In genomic region chrX:153477039-153477438, GRCh38 we compare ENCODE assay signal across 11 cellular contexts. TPM values are rescaled to one million over a fixed set of nuclear protein-coding genes. Genes with fewer than 3 reads are reported as not detected.
A peak's percentile ranks its signal among the peaks of the same experiment; 100 is the strongest.
DNase-seq lines count a peak whose midpoint lies in the region; ATAC-seq and TF ChIP-seq lines count a peak whose summit lies in the region.
"Had no signal": no experiment of that assay in that cellular context is flagged by ENCODE, and none has a peak within 500 bp of the region (broad histone marks: within the 10 kb centered on the region; RNA-seq: fewer than 3 reads in every experiment).

No MANE protein-coding gene starts in this region.

- no peaks in the 10 kb centered on the region for H3K79me1 ChIP-seq in mesendoderm (ENCODE audit: low read length)

- no peaks in the 10 kb centered on the region for H3K9me3 ChIP-seq in Caco-2
- H3K9me3 ChIP-seq: psoas muscle had no signal

- no peak overlapping the region for H2BK15ac ChIP-seq in mesendoderm (replicated peaks; ENCODE audit: low read depth)

- no peak overlapping the region for H3K9ac ChIP-seq in mesendoderm (ENCODE audit: low read length)

- no peak overlapping the region for H3K4me2 ChIP-seq in mesendoderm (ENCODE audit: low read length)

- BruUV-seq in Caco-2 (replicated peaks; lab: Mats Ljungman, UMichigan) = no TSS peak

- no peak overlapping the region for H3K27ac ChIP-seq in mesendoderm (ENCODE audit: low read depth, low read length)
- H3K27ac ChIP-seq: C4-2B, psoas muscle had no signal

- H2BK120ac ChIP-seq in mesendoderm (ENCODE audit: low read depth, low read length) = no peak overlapping the region

- intact Hi-C loops in Caco-2 (cut with micrococcal nuclease; ENCODE audit: unreplicated experiment) = no loop called here

- H3K27me3 ChIP-seq in mesendoderm (ENCODE audit: insufficient read depth, low read length, poor library complexity) (no peaks in the 10 kb centered on the region), Caco-2 (replicated peaks; ENCODE audit: control insufficient read depth, insufficient read depth, low read length) (no peaks in the 10 kb centered on the region)

- POLR2A ChIA-PET in Caco-2 (lab: Charles Lee) = no interaction called here
- POLR2A ChIA-PET in activated CD4-positive, alpha-beta memory T cell treated with anti-CD3 and anti-CD28 coated beads, Interleukin-2, amount 10 ng/mL, durations not matched to agents 7 days and 5 days (lab: Charles Lee) = no interaction called here

- no peak overlapping the region for H3K23ac ChIP-seq in mesendoderm (ENCODE audit: low read length)

- peak; percentile 66 for DNase-seq in AG10803 (ENCODE audit: low read depth)
- DNase-seq in NCI-H146 (lab: John Stamatoyannopoulos, UW) = peak; percentile 58
- peak; percentile 82 for DNase-seq in dermis blood vessel endothelial cell
- DNase-seq in mesendoderm = peak; percentile 30
- no peak for DNase-seq in Caco-2
- no peak for DNase-seq in activated CD4-positive, alpha-beta memory T cell treated with anti-CD3 and anti-CD28 coated beads, Interleukin-2, amount 10 ng/mL, durations not matched to agents 7 days and 5 days
- no peak for DNase-seq in cerebellum (ENCODE audit: low spot score)

- no peak overlapping the region for H3K4ac ChIP-seq in mesendoderm (ENCODE audit: low read depth, low read length)

- H3K27me3 Mint-ChIP-seq in Caco-2 (ENCODE audit: insufficient read depth, unreplicated experiment) = no peaks in the 10 kb centered on the region
- H3K27me3 Mint-ChIP-seq in activated CD4-positive, alpha-beta memory T cell treated with anti-CD3 and anti-CD28 coated beads, Interleukin-2, amount 10 ng/mL, durations not matched to agents 7 days and 5 days = peaks cover 8% of the 10 kb centered on the region

- H3K36me3 Mint-ChIP-seq in Caco-2 (ENCODE audit: insufficient read depth, unreplicated experiment) = no peaks in the 10 kb centered on the region
- H3K36me3 Mint-ChIP-seq in activated CD4-positive, alpha-beta memory T cell treated with anti-CD3 and anti-CD28 coated beads, Interleukin-2, amount 10 ng/mL, durations not matched to agents 7 days and 5 days (ENCODE audit: low read depth) = no peaks in the 10 kb centered on the region

- H2BK5ac ChIP-seq in mesendoderm (ENCODE audit: low read length) = no peak overlapping the region

- CTCF ChIA-PET in Caco-2 (lab: Charles Lee) = no interaction called here
- CTCF ChIA-PET in activated CD4-positive, alpha-beta memory T cell treated with anti-CD3 and anti-CD28 coated beads, Interleukin-2, amount 10 ng/mL, durations not matched to agents 7 days and 5 days (lab: Charles Lee) = no interaction called here

- H2AK5ac ChIP-seq in mesendoderm (ENCODE audit: low read length) = no peak overlapping the region

- H3K18ac ChIP-seq in mesendoderm (ENCODE audit: low read length) = no peak overlapping the region

- H3K4me1 ChIP-seq in mesendoderm (ENCODE audit: control insufficient read depth, low read depth, low read length) = peaks cover 2% of the 10 kb centered on the region
- peaks cover 24% of the 10 kb centered on the region for H3K4me1 ChIP-seq in Caco-2
- H3K4me1 ChIP-seq: psoas muscle had no signal

- H4K8ac ChIP-seq in mesendoderm (ENCODE audit: low read depth, low read length) = no peak overlapping the region

- peak overlapping the region; percentile 25 for H3K56ac ChIP-seq in mesendoderm (ENCODE audit: low read length)

- H4K5ac ChIP-seq in mesendoderm (ENCODE audit: low read length) = no peak overlapping the region

- no peaks in the 10 kb centered on the region for H3K4me1 Mint-ChIP-seq in Caco-2 (ENCODE audit: low read depth, unreplicated experiment)
- H3K4me1 Mint-ChIP-seq in activated CD4-positive, alpha-beta memory T cell treated with anti-CD3 and anti-CD28 coated beads, Interleukin-2, amount 10 ng/mL, durations not matched to agents 7 days and 5 days = peaks cover 6% of the 10 kb centered on the region

- WGBS in mesendoderm (ENCODE audit: extremely low coverage, insufficient coverage, low lambda C conversion rate) = no CpG with 5 or more reads among the region's 11 CpGs

- no peak for ATAC-seq in HG02642 (IDR thresholded peaks at IDR 0.05; ENCODE audit: poor library complexity, unreplicated experiment)

- H3K9me3 Mint-ChIP-seq in Caco-2 (ENCODE audit: unreplicated experiment) = no peaks in the 10 kb centered on the region
- no peaks in the 10 kb centered on the region for H3K9me3 Mint-ChIP-seq in activated CD4-positive, alpha-beta memory T cell treated with anti-CD3 and anti-CD28 coated beads, Interleukin-2, amount 10 ng/mL, durations not matched to agents 7 days and 5 days

- TF ChIP-seq CTCF in AG10803 (conservative IDR thresholded peaks at IDR 0.05; ENCODE audit: low read length) = no peak
- TF ChIP-seq CTCF in Caco-2 (IDR thresholded peaks at IDR 0.05; ENCODE audit: insufficient read depth in 1 of 2, low read depth in 1 of 2, low read length in 1 of 2, severe bottlenecking in 1 of 2, unreplicated experiment in 1 of 2) = no peak

- H3K4me3 ChIP-seq in AG10803 (ENCODE audit: low read length) (no peak overlapping the region), mesendoderm (ENCODE audit: low read length) (no peak overlapping the region), Caco-2 (ENCODE audit: low read depth, low read length) (no peak overlapping the region)
- H3K4me3 ChIP-seq: psoas muscle had no signal

- no peak overlapping the region for H3K4me3 Mint-ChIP-seq in Caco-2 (ENCODE audit: unreplicated experiment)
- H3K4me3 Mint-ChIP-seq in activated CD4-positive, alpha-beta memory T cell treated with anti-CD3 and anti-CD28 coated beads, Interleukin-2, amount 10 ng/mL, durations not matched to agents 7 days and 5 days = no peak overlapping the region

- H3K79me2 ChIP-seq in mesendoderm (ENCODE audit: control insufficient read depth, insufficient read depth, low read length) = no peaks in the 10 kb centered on the region

- no peaks in the 10 kb centered on the region for H3K36me3 ChIP-seq in mesendoderm (ENCODE audit: control insufficient read depth, insufficient read depth, low read length)
- H3K36me3 ChIP-seq in Caco-2 (ENCODE audit: control insufficient read depth, insufficient read depth, low read length) = no peaks in the 10 kb centered on the region

- H3K27ac Mint-ChIP-seq in Caco-2 (ENCODE audit: unreplicated experiment) = no peak overlapping the region
- no peak overlapping the region for H3K27ac Mint-ChIP-seq in activated CD4-positive, alpha-beta memory T cell treated with anti-CD3 and anti-CD28 coated beads, Interleukin-2, amount 10 ng/mL, durations not matched to agents 7 days and 5 days

RNA-seq across cellular contexts. Expression of gene HAUS7, which starts 6.7 kb away (rescaled TPM):
- 14.5 and 21.5 TPM in 2 replicates for total RNA-seq in dermis blood vessel endothelial cell
- 24.2 TPM for polyA plus RNA-seq in mesendoderm (2013, experiment 1 of 2)
- polyA plus RNA-seq in mesendoderm (2013, experiment 2 of 2) = 23.9 TPM
- 34.0 and 36.9 TPM in 2 replicates for total RNA-seq in Caco-2 (2022)
- total RNA-seq in activated CD4-positive, alpha-beta memory T cell treated with anti-CD3 and anti-CD28 coated beads, Interleukin-2, amount 10 ng/mL, durations not matched to agents 7 days and 5 days = 10 to 100 TPM; 33.8 to 40.5 TPM
- 8.7 TPM for total RNA-seq in cerebellum

RNA-seq across cellular contexts. Expression of gene BGN, which starts 17.7 kb away (rescaled TPM):
- total RNA-seq in dermis blood vessel endothelial cell = 27.4 and 53.9 TPM in 2 replicates
- 1.1 TPM for polyA plus RNA-seq in mesendoderm (2013, experiment 1 of 2)
- polyA plus RNA-seq in mesendoderm (2013, experiment 2 of 2) = 1.1 TPM
- total RNA-seq in Caco-2 (2022) = 9.0 and 9.9 TPM in 2 replicates
- total RNA-seq in activated CD4-positive, alpha-beta memory T cell treated with anti-CD3 and anti-CD28 coated beads, Interleukin-2, amount 10 ng/mL, durations not matched to agents 7 days and 5 days = not detected
- total RNA-seq in cerebellum = 7.9 TPM

RNA-seq across cellular contexts. Expression of gene TREX2, which starts 31.2 kb away (rescaled TPM):
- total RNA-seq in dermis blood vessel endothelial cell = 0.19 and 4.1 TPM in 2 replicates
- polyA plus RNA-seq in mesendoderm (2013, experiment 1 of 2) = 0.32 TPM
- 0.35 TPM for polyA plus RNA-seq in mesendoderm (2013, experiment 2 of 2)
- total RNA-seq in Caco-2 (2022) = 0.60 and 0.61 TPM in 2 replicates
- total RNA-seq in activated CD4-positive, alpha-beta memory T cell treated with anti-CD3 and anti-CD28 coated beads, Interleukin-2, amount 10 ng/mL, durations not matched to agents 7 days and 5 days = 1 to 10 TPM; 1.1 to 1.8 TPM
- 1.3 TPM for total RNA-seq in cerebellum
- total RNA-seq: epithelial cell of proximal tubule had no signal

RNA-seq across cellular contexts. Expression of gene ATP2B3, which starts 40.4 kb away (rescaled TPM):
- total RNA-seq in dermis blood vessel endothelial cell (under 0.01 TPM in 1 of 2 replicates, not detected in the other), Caco-2 (2022) (not detected in 2 replicates), cerebellum (5.6 TPM)
- 0.01 TPM for polyA plus RNA-seq in mesendoderm (2013, experiment 1 of 2)
- polyA plus RNA-seq in mesendoderm (2013, experiment 2 of 2) = not detected
- total RNA-seq in activated CD4-positive, alpha-beta memory T cell treated with anti-CD3 and anti-CD28 coated beads, Interleukin-2, amount 10 ng/mL, durations not matched to agents 7 days and 5 days = not detected
- total RNA-seq: epithelial cell of proximal tubule had no signal

Comparison
In these comparisons a context has a peak if more than half of its experiments do, and no peak if none do; other contexts are left out.
1. DNase-seq: peak in AG10803 (single experiment), NCI-H146 (single experiment), dermis blood vessel endothelial cell (single experiment) and mesendoderm (single experiment); none in Caco-2 (0 of 2), activated CD4-positive, alpha-beta memory T cell treated with anti-CD3 and anti-CD28 coated beads, Interleukin-2, amount 10 ng/mL, durations not matched to agents 7 days and 5 days (single experiment) and cerebellum (single experiment).